22 cellular contexts compared by ENCODE assay signal in genomic region chr2:156452971-156453370, GRCh38. TPM values are rescaled to one million over a fixed set of nuclear protein-coding genes. Genes with fewer than 3 reads are reported as not detected.
DNase-seq lines count a peak whose midpoint lies in the region; FAIRE-seq and TF ChIP-seq lines count a peak whose summit lies in the region.
"Had no signal": no experiment of that assay in that cellular context is flagged by ENCODE, and none has a peak within 500 bp of the region (broad histone marks: within the 10 kb centered on the region; RNA-seq: fewer than 3 reads in every experiment).

No MANE protein-coding gene starts in this region.

- no peak overlapping the region for H2AFZ ChIP-seq in fibroblast of lung (ENCODE audit: low read length)
- H2AFZ ChIP-seq: neural progenitor cell had no signal

- H3K4me1 ChIP-seq in fibroblast of lung (ENCODE audit: control insufficient read depth, extremely low read depth, insufficient read depth, low read length) (peaks cover 2% of the 10 kb centered on the region), skeletal muscle satellite cell (ENCODE audit: control insufficient read depth, insufficient read depth, low read length) (peaks cover 34% of the 10 kb centered on the region), suprapubic skin (peaks cover 13% of the 10 kb centered on the region)
- H3K4me1 ChIP-seq: neural progenitor cell had no signal

- H3K27ac ChIP-seq in fibroblast of lung (ENCODE audit: insufficient read depth, low read length) = no peak overlapping the region
- H3K27ac ChIP-seq in caudate nucleus (ENCODE audit: low read depth, low read length) = no peak overlapping the region
- no peak overlapping the region for H3K27ac ChIP-seq in suprapubic skin
- H3K27ac ChIP-seq: epithelial cell of prostate, lower lobe of right lung, neural progenitor cell, vagina had no signal

- H3K36me3 ChIP-seq in fibroblast of lung (ENCODE audit: control insufficient read depth, insufficient read depth, low read length) (no peaks in the 10 kb centered on the region), skeletal muscle satellite cell (ENCODE audit: insufficient read depth, low read length) (no peaks in the 10 kb centered on the region), suprapubic skin (no peaks in the 10 kb centered on the region)
- H3K36me3 ChIP-seq: lower lobe of right lung, neural progenitor cell, vagina had no signal

- no peak overlapping the region for H3K4me2 ChIP-seq in fibroblast of lung (ENCODE audit: extremely low read depth, insufficient read depth, low read length)
- H3K4me2 ChIP-seq in skeletal muscle satellite cell (ENCODE audit: low read length) = peak overlapping the region; percentile 4
- H3K4me2 ChIP-seq: neural progenitor cell had no signal

- no peak overlapping the region for H3K4me3 ChIP-seq in fibroblast of lung (replicated peaks in 1 of 4; ENCODE audit: control extremely low read depth in 1 of 4, insufficient read depth in 1 of 4, low read depth in 3 of 4, low read length in 4 of 4)
- no peak overlapping the region for H3K4me3 ChIP-seq in skeletal muscle satellite cell (ENCODE audit: low read length)
- no peak overlapping the region for H3K4me3 ChIP-seq in suprapubic skin
- H3K4me3 ChIP-seq: lower lobe of right lung, mucosa of descending colon, neural progenitor cell, vagina had no signal

- no peak for TF ChIP-seq EP300 in suprapubic skin (IDR thresholded peaks at IDR 0.05)

- no peak for TF ChIP-seq POLR2A in suprapubic skin (IDR thresholded peaks at IDR 0.05)

- DNase-seq in EH (ENCODE audit: low read depth) (peak; percentile 80), RCC 7860 (ENCODE audit: low spot score) (no peak), fibroblast of lung (ENCODE audit: low read depth in 2 of 2) (peak; percentile 45 to 59), caudate nucleus (lab: John Stamatoyannopoulos, UW) (no peak), suprapubic skin (ENCODE audit: low spot score in 2 of 2) (no peak), GM10248 (ENCODE audit: extremely low spot score) (no peak)
- DNase-seq: activated CD4-positive, alpha-beta T cell treated with anti-CD3 and anti-CD28 coated beads, Interleukin-2, amount 50 U/mL, for 48 hours; activated gamma-delta T cell treated with Interleukin-2 at 50 U/mL for 16 hours; amniotic stem cell; EL; H7; kidney; lower lobe of right lung; mucosa of descending colon; MV-4-11; NCI-H524 treated with DMSO at 0.1 percent for 48 hours; T-helper 9 cell had no signal

- H3K9me3 ChIP-seq in fibroblast of lung (ENCODE audit: control insufficient read depth, insufficient read depth, low read depth, low read length) (no peaks in the 10 kb centered on the region), skeletal muscle satellite cell (replicated peaks; ENCODE audit: low read length) (no peaks in the 10 kb centered on the region), suprapubic skin (no peaks in the 10 kb centered on the region)
- H3K9me3 ChIP-seq: lower lobe of right lung, mucosa of descending colon, vagina had no signal

- CTCF ChIA-PET in GM10248 (lab: Yijun Ruan, JAX) = interaction anchor here (0.7 to 1.0 kb wide), 2 partner anchors 11 to 33 kb away, joined by 3 read pairs; no protein-coding TSS in a partner anchor

- H4K20me1 ChIP-seq in fibroblast of lung (ENCODE audit: control insufficient read depth, extremely low read depth, insufficient read depth, low read length) = no peaks in the 10 kb centered on the region

- POLR2A ChIA-PET in GM10248 (lab: Yijun Ruan, JAX) = no interaction called here

- TF ChIP-seq CTCF in fibroblast of lung (conservative IDR thresholded peaks at IDR 0.05 in 1 of 2, IDR thresholded peaks at IDR 0.05 in 1 of 2; ENCODE audit: low read depth in 1 of 2, low read length in 2 of 2) (no peak), suprapubic skin (IDR thresholded peaks at IDR 0.05) (no peak), GM10248 (IDR thresholded peaks at IDR 0.05; ENCODE audit: control extremely low read depth, extremely low read depth, low read depth, missing control alignments) (no peak)

- peaks cover 15% of the 10 kb centered on the region for H3K79me2 ChIP-seq in fibroblast of lung (ENCODE audit: control insufficient read depth, insufficient read depth, low read length)

- H3K27me3 ChIP-seq in fibroblast of lung (ENCODE audit: control insufficient read depth, insufficient read depth, low read length) (no peaks in the 10 kb centered on the region), skeletal muscle satellite cell (ENCODE audit: control insufficient read depth, insufficient read depth, low read length) (no peaks in the 10 kb centered on the region), suprapubic skin (no peaks in the 10 kb centered on the region)
- H3K27me3 ChIP-seq: neural progenitor cell, vagina had no signal

- FAIRE-seq in RCC 7860 (lab: Jason Lieb, UNC) = peak; percentile 25
- FAIRE-seq: GM18507, kidney had no signal

- H3K9ac ChIP-seq in fibroblast of lung (ENCODE audit: insufficient read depth, low read length) (no peak overlapping the region), skeletal muscle satellite cell (ENCODE audit: low read depth, low read length) (no peak overlapping the region)
- H3K9ac ChIP-seq: neural progenitor cell had no signal

RNA-seq across cellular contexts. Expression of gene GPD2, which starts 16.8 kb away (rescaled TPM):
- total RNA-seq in fibroblast of lung (46.0 and 46.6 TPM in 2 replicates), suprapubic skin (10 to 100 TPM; 34.7 to 77.5 (median 50.3) TPM)
- polyA plus RNA-seq in fibroblast of lung = 21.6 and 23.7 TPM in 2 replicates
- 18.3 and 20.9 TPM in 2 replicates for polyA plus RNA-seq in fibroblast of lung (2012)
- 25.1 and 28.7 TPM in 2 replicates for polyA minus RNA-seq in fibroblast of lung (ENCODE audit: low replicate concordance)
- total RNA-seq in skeletal muscle satellite cell (2012; rRNA removed) = 78.9 and 128 TPM in 2 replicates

Comparison
In these comparisons a context has a peak if more than half of its experiments do, and no peak if none do; other contexts are left out.
1. DNase-seq: peak in EH (single experiment) and fibroblast of lung (2 of 2); none in RCC 7860 (single experiment), caudate nucleus (0 of 61), suprapubic skin (0 of 2) and GM10248 (single experiment).